In the genomic region with DNA sequence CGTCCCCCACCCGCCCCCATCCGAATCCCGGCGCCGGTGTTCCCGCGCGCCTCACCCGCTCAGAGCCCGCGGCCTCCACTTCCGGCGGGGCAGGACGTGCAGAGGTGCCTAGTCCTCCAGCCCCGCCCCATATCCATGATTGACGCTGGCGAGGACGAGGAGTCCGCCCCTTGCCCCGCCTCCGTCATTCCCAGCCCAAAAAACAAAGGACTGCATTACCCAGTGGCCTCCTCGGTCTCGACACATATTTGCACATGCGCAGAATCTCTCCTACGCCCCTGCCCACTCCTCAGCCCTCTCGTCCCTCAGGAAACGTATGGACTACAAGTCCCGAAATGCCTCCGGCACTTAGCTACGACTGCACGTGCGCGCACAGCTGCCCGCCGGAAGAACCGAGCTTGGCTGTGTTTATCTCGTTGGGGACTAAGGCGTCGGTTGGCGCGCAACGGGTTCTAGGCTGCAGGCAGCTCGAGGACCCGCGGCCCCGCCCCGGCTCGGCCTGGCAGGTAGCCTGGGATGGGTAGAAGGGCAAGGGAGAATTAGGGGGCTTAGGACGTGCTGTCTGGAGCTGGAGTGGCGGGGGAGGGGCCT, we compare ENCODE assay signal across 1 cellular context.
TF ChIP-seq lines count a peak whose summit lies in the region.

A gene with protein sequence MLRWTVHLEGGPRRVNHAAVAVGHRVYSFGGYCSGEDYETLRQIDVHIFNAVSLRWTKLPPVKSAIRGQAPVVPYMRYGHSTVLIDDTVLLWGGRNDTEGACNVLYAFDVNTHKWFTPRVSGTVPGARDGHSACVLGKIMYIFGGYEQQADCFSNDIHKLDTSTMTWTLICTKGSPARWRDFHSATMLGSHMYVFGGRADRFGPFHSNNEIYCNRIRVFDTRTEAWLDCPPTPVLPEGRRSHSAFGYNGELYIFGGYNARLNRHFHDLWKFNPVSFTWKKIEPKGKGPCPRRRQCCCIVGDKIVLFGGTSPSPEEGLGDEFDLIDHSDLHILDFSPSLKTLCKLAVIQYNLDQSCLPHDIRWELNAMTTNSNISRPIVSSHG (plus strand): TSS at position 407 of the 591 bp plus-strand sequence. CDS start 2,944 bp downstream, outside the sequence.
Gene MEA1 (minus strand): TSS at position 104 of the 591 bp plus-strand sequence. CDS start 133 bp downstream, outside the sequence.

TF ChIP-seq in A549, 52 proteins besides CTCF, POLR2A, EP300 and RAD21 (continued from another document):
- TF ChIP-seq, protein P1, sequence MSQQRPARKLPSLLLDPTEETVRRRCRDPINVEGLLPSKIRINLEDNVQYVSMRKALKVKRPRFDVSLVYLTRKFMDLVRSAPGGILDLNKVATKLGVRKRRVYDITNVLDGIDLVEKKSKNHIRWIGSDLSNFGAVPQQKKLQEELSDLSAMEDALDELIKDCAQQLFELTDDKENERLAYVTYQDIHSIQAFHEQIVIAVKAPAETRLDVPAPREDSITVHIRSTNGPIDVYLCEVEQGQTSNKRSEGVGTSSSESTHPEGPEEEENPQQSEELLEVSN (IDR thresholded peaks at IDR 0.05; ENCODE audit: borderline replicate concordance, low read depth) = 0 out of 2 replicates have a peak, but pooled peaks have one; percentile 28
- TF ChIP-seq JUN (IDR thresholded peaks at IDR 0.05) (peak in 1 of 2 experiments; percentile 29; a peak in 2 of 5 replicates), KDM1A (IDR thresholded peaks at IDR 0.05; ENCODE audit: low read depth) (no peak), BHLHE40 (IDR thresholded peaks at IDR 0.05; ENCODE audit: low read depth, low read length) (peak; percentile 92), MAX (IDR thresholded peaks at IDR 0.05) (peak; percentile 57; the same call in 1 of the 2 replicates)
TF ChIP-seq in A549: peak in this region for 9.
